ENCODE assay signal across 36 cellular contexts in genomic region chr1:59075021-59075420, GRCh38.
"Had no signal": no experiment of that assay in that cellular context is flagged by ENCODE, and none has a peak within 500 bp of the region (broad histone marks: within the 10 kb centered on the region; RNA-seq: fewer than 3 reads in every experiment).

No MANE protein-coding gene starts in this region.

- H3K36me3 Mint-ChIP-seq: activated CD4-positive, alpha-beta memory T cell treated with anti-CD3 and anti-CD28 coated beads for 36 hours had no signal

- H3K4me1 ChIP-seq: breast epithelium had no signal

- FAIRE-seq: astrocyte, colon, TTC549 had no signal

- H3K9me3 Mint-ChIP-seq: activated B cell treated with CpG ODN at 0.5 μM for 24 hours; activated CD4-positive, alpha-beta memory T cell treated with anti-CD3 and anti-CD28 coated beads for 36 hours; activated naive CD4-positive, alpha-beta T cell treated with anti-CD3 and anti-CD28 coated beads for 36 hours; activated T-cell treated with anti-CD3 and anti-CD28 coated beads, Interleukin-2, amount 50 U/mL, for 4 hours; activated T-helper 17 cell treated with anti-CD3 and anti-CD28 coated beads, Interleukin-2, amount 50 U/mL, for 72 hours had no signal

- H3K4me3 Mint-ChIP-seq: activated B cell treated with CpG ODN at 0.5 μM for 24 hours; activated CD4-positive, alpha-beta memory T cell treated with anti-CD3 and anti-CD28 coated beads for 36 hours; activated CD4-positive, alpha-beta T cell treated with anti-CD3 and anti-CD28 coated beads, Interleukin-2, amount 10 ng/mL, durations not matched to agents 24 days and 14 days; activated CD8-positive, alpha-beta T cell treated with anti-CD3 and anti-CD28 coated beads for 36 hours; activated naive CD4-positive, alpha-beta T cell treated with anti-CD3 and anti-CD28 coated beads for 36 hours; activated naive CD8-positive, alpha-beta T cell treated with anti-CD3 and anti-CD28 coated beads for 36 hours; activated T-cell treated with anti-CD3 and anti-CD28 coated beads, Interleukin-2, amount 50 U/mL, for 4 hours; activated T-cell treated with anti-CD3 and anti-CD28 coated beads, Interleukin-2, amount 50 U/mL, for 72 hours; activated T-helper 1 cell treated with anti-CD3 and anti-CD28 coated beads, Interleukin-12 subunit alpha, Interleukin-12 subunit beta, Interleukin-2, Interleukin-4 antibody, amounts not matched to agents 30 ng/mL and 10 ng/mL and 1 ng/mL, durations not matched to agents 14 hours and 24 hours and 36 hours; activated T-helper 17 cell treated with anti-CD3 and anti-CD28 coated beads, Interleukin-2, amount 50 U/mL, for 72 hours; T-helper 2 cell treated with Interferon-gamma antibody and Interleukin-4, amounts not matched to agents 5 μg/mL and 100 μg/mL, for 36 hours had no signal

- ATAC-seq: activated CD8-positive, alpha-beta T cell treated with anti-CD3 and anti-CD28 coated beads for 36 hours; activated naive CD4-positive, alpha-beta T cell treated with anti-CD3 and anti-CD28 coated beads, Interleukin-2, amount 50 U/mL, for 72 hours; activated T-cell treated with anti-CD3 and anti-CD28 coated beads, Interleukin-2, amount 50 U/mL, for 4 hours; activated T-cell treated with anti-CD3 and anti-CD28 coated beads, Interleukin-2, amount 50 U/mL, for 72 hours; activated T-helper 17 cell treated with anti-CD3 and anti-CD28 coated beads, Interleukin-2, amount 50 U/mL, for 72 hours; body of pancreas had no signal

- H3K36me3 ChIP-seq: adrenal gland, brain microvascular endothelial cell, breast epithelium had no signal

- H3K27me3 Mint-ChIP-seq: activated B cell treated with CpG ODN at 0.5 μM for 24 hours; activated CD4-positive, alpha-beta memory T cell treated with anti-CD3 and anti-CD28 coated beads for 36 hours; activated CD4-positive, alpha-beta T cell treated with anti-CD3 and anti-CD28 coated beads, Interleukin-2, amount 10 ng/mL, durations not matched to agents 24 days and 14 days; activated CD8-positive, alpha-beta T cell treated with anti-CD3 and anti-CD28 coated beads for 36 hours; activated naive CD8-positive, alpha-beta T cell treated with anti-CD3 and anti-CD28 coated beads for 36 hours had no signal

- H3K4me3 ChIP-seq: adrenal gland, body of pancreas, breast epithelium had no signal

- H3K27ac Mint-ChIP-seq: activated B cell treated with CpG ODN at 0.5 μM for 24 hours; activated CD4-positive, alpha-beta memory T cell treated with anti-CD3 and anti-CD28 coated beads for 36 hours; activated CD4-positive, alpha-beta T cell treated with anti-CD3 and anti-CD28 coated beads, Interleukin-2, amount 10 ng/mL, durations not matched to agents 24 days and 14 days; activated CD8-positive, alpha-beta T cell treated with anti-CD3 and anti-CD28 coated beads for 36 hours; activated naive CD4-positive, alpha-beta T cell treated with anti-CD3 and anti-CD28 coated beads for 36 hours; activated naive CD4-positive, alpha-beta T cell treated with anti-CD3 and anti-CD28 coated beads, Interleukin-2, amount 50 U/mL, for 72 hours; activated naive CD8-positive, alpha-beta T cell treated with anti-CD3 and anti-CD28 coated beads for 36 hours; activated T-cell treated with anti-CD3 and anti-CD28 coated beads, Interleukin-2, amount 50 U/mL, for 72 hours; activated T-helper 1 cell treated with anti-CD3 and anti-CD28 coated beads, Interleukin-12 subunit alpha, Interleukin-12 subunit beta, Interleukin-2, Interleukin-4 antibody, amounts not matched to agents 30 ng/mL and 10 ng/mL and 1 ng/mL, durations not matched to agents 14 hours and 24 hours and 36 hours; activated T-helper 17 cell treated with anti-CD3 and anti-CD28 coated beads, Interleukin-2, amount 50 U/mL, for 72 hours; T-helper 2 cell treated with Interferon-gamma antibody and Interleukin-4, amounts not matched to agents 5 μg/mL and 100 μg/mL, for 36 hours had no signal

- DNase-seq: activated B cell treated with CpG ODN at 0.5 μM for 24 hours; activated CD4-positive, alpha-beta memory T cell treated with anti-CD3 and anti-CD28 coated beads for 36 hours; activated CD4-positive, alpha-beta T cell treated with anti-CD3 and anti-CD28 coated beads for 4 hours; activated CD4-positive, alpha-beta T cell treated with anti-CD3 and anti-CD28 coated beads, Interleukin-2, amount 10 ng/mL, durations not matched to agents 24 days and 14 days; activated CD4-positive, alpha-beta T cell treated with anti-CD3 and anti-CD28 coated beads, Interleukin-2, amount 50 U/mL, for 1 hour; activated CD4-positive, alpha-beta T cell treated with anti-CD3 and anti-CD28 coated beads, Interleukin-2, amount 50 U/mL, for 4 hours; activated CD4-positive, CD25-positive, alpha-beta regulatory T cell treated with anti-CD3 and anti-CD28 coated beads, Interleukin-2, amount 50 U/mL, for 72 hours; activated CD8-positive, alpha-beta memory T cell treated with anti-CD3 and anti-CD28 coated beads, Interleukin-2, amount 50 U/mL, for 4 hours; activated CD8-positive, alpha-beta T cell treated with anti-CD3 and anti-CD28 coated beads for 36 hours; activated effector memory CD4-positive, alpha-beta T cell treated with anti-CD3 and anti-CD28 coated beads, Interleukin-2, amount 50 U/mL, for 16 hours; activated gamma-delta T cell treated with Interleukin-2 at 50 U/mL for 16 hours; activated naive CD4-positive, alpha-beta T cell; activated naive CD4-positive, alpha-beta T cell treated with anti-CD3 and anti-CD28 coated beads for 36 hours; activated naive CD4-positive, alpha-beta T cell treated with anti-CD3 and anti-CD28 coated beads, Interleukin-2, amount 50 U/mL, for 16 hours; activated naive CD8-positive, alpha-beta T cell treated with anti-CD3 and anti-CD28 coated beads for 36 hours; activated T-cell treated with anti-CD3 and anti-CD28 coated beads for 4 hours; activated T-cell treated with anti-CD3 and anti-CD28 coated beads, Interleukin-2, amount 50 U/mL, for 1 hour; activated T-cell treated with anti-CD3 and anti-CD28 coated beads, Interleukin-2, amount 50 U/mL, for 4 hours; activated T-cell treated with anti-CD3 and anti-CD28 coated beads, Interleukin-2, amount 50 U/mL, for 72 hours; adrenal gland; amniotic stem cell; aorta; body of pancreas; brain microvascular endothelial cell; central memory CD4-positive, alpha-beta T cell; T-helper 2 cell; T-helper 9 cell had no signal

- H3K27ac ChIP-seq: adrenal gland, body of pancreas, brain microvascular endothelial cell, breast epithelium, VCaP had no signal

- H3K9me3 ChIP-seq: adrenal gland, body of pancreas, breast epithelium had no signal

- H3K27me3 ChIP-seq: adrenal gland, body of pancreas, brain microvascular endothelial cell, breast epithelium had no signal
